1 cellular context compared by ENCODE assay signal in genomic region chr7:52920977-52921376, GRCh38.
TF ChIP-seq lines count a peak whose summit lies in the region.

No MANE protein-coding gene starts in this region.

TF ChIP-seq in H1, 55 proteins besides CTCF, POLR2A, EP300 and RAD21:
- no peak for TF ChIP-seq POU5F1 (IDR thresholded peaks at IDR 0.05; ENCODE audit: low read depth, low read length)
- no peak for TF ChIP-seq YY1 (IDR thresholded peaks at IDR 0.05; ENCODE audit: low read depth, low read length)
- TF ChIP-seq RBBP5 (IDR thresholded peaks at IDR 0.05; ENCODE audit: borderline replicate concordance, low read depth, low read length): no peak
- no peak for TF ChIP-seq CHD2 (IDR thresholded peaks at IDR 0.05; ENCODE audit: low read length)
- TF ChIP-seq JUN (IDR thresholded peaks at IDR 0.05; ENCODE audit: low read depth, low read length): no peak
- TF ChIP-seq, protein P1, sequence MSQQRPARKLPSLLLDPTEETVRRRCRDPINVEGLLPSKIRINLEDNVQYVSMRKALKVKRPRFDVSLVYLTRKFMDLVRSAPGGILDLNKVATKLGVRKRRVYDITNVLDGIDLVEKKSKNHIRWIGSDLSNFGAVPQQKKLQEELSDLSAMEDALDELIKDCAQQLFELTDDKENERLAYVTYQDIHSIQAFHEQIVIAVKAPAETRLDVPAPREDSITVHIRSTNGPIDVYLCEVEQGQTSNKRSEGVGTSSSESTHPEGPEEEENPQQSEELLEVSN (IDR thresholded peaks at IDR 0.05): no peak
- TF ChIP-seq EZH2 (IDR thresholded peaks at IDR 0.05; ENCODE audit: low read depth, low read length, severe bottlenecking): no peak
- TF ChIP-seq RFX5 (IDR thresholded peaks at IDR 0.05; ENCODE audit: borderline replicate concordance, low read depth, low read length): no peak
- TF ChIP-seq POLR2AphosphoS5 (IDR thresholded peaks at IDR 0.05; ENCODE audit: low read depth, low read length): no peak
- no peak for TF ChIP-seq CBX5 (IDR thresholded peaks at IDR 0.05; ENCODE audit: low read depth, low read length)
- TF ChIP-seq CHD1 (IDR thresholded peaks at IDR 0.05; ENCODE audit: low read depth, low read length): no peak
- no peak for TF ChIP-seq SP2 (IDR thresholded peaks at IDR 0.05; ENCODE audit: low read length)
